Comparison of ENCODE assay signal across 1 cellular context in the genomic region with DNA sequence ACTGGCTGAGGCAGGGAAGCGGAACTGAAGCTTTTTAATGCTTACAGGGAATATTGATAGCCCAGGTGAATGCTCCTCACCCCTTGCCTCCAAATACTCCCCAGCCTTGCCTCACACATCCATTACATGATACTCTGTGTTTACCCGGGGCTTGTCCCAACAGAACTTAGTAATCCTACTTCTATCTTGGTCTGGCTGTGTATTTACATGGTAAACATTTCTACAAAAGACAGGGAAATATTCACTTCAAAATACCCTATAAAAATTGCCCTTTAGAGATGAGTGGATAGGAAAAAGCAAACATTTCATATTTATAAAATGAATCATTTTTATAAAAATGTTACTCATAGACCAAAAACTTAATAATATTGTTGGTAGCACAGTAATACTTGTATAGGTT.
TF ChIP-seq lines count a peak whose summit lies in the region.

No MANE protein-coding gene starts in this region.

TF ChIP-seq in IMR-90, 13 proteins besides CTCF, POLR2A, EP300 and RAD21 (continued from another document):
- TF ChIP-seq, protein P1, sequence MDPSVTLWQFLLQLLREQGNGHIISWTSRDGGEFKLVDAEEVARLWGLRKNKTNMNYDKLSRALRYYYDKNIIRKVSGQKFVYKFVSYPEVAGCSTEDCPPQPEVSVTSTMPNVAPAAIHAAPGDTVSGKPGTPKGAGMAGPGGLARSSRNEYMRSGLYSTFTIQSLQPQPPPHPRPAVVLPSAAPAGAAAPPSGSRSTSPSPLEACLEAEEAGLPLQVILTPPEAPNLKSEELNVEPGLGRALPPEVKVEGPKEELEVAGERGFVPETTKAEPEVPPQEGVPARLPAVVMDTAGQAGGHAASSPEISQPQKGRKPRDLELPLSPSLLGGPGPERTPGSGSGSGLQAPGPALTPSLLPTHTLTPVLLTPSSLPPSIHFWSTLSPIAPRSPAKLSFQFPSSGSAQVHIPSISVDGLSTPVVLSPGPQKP (IDR thresholded peaks at IDR 0.05; ENCODE audit: borderline replicate concordance, low read depth, low read length) = no peak
- no peak for TF ChIP-seq RCOR1 (IDR thresholded peaks at IDR 0.05; ENCODE audit: insufficient replicate concordance, low read length)
- TF ChIP-seq RFX5 (IDR thresholded peaks at IDR 0.05; ENCODE audit: low read depth, low read length) = no peak
- no peak for TF ChIP-seq USF2 (IDR thresholded peaks at IDR 0.05; ENCODE audit: low read depth, low read length)
TF ChIP-seq in IMR-90: peak in this region for 0.
